Comparison of ENCODE assay signal across 20 cellular contexts in genomic region chr20:64149809-64150560, GRCh38. TPM values are rescaled to one million over a fixed set of nuclear protein-coding genes. Genes with fewer than 3 reads are reported as not detected.
A peak's percentile ranks its signal among the peaks of the same experiment; 100 is the strongest.
DNase-seq lines count a peak whose midpoint lies in the region; ATAC-seq, FAIRE-seq and TF ChIP-seq lines count a peak whose summit lies in the region.
"Had no signal": no experiment of that assay in that cellular context is flagged by ENCODE, and none has a peak within 500 bp of the region (broad histone marks: within the 10 kb centered on the region; RNA-seq: fewer than 3 reads in every experiment).

No MANE protein-coding gene starts in this region.

- TF ChIP-seq POLR2A in right lobe of liver (IDR thresholded peaks at IDR 0.05) = no peak
- TF ChIP-seq POLR2A in vagina (IDR thresholded peaks at IDR 0.05) = no peak
- no peak for TF ChIP-seq POLR2A in uterus (IDR thresholded peaks at IDR 0.05)

- peak overlapping the region; percentile 76 for H3K27ac Mint-ChIP-seq in astrocyte (ENCODE audit: unreplicated experiment)
- peak overlapping the region; percentile 12 for H3K27ac Mint-ChIP-seq in type B pancreatic cell

- H3K4me3 ChIP-seq in left ventricle myocardium inferior (no peak overlapping the region), astrocyte (ENCODE audit: insufficient read depth, low read depth, low read length) (no peak overlapping the region), right lobe of liver (no peak overlapping the region), vagina (no peak overlapping the region), uterus (no peak overlapping the region)
- H3K4me3 ChIP-seq: BLaER1 treated with 17β-estradiol and CSF1 and Interleukin-3, amounts not matched to agents 10 nM and 100 nM; GM23248; PC-9 had no signal

- intact Hi-C loops in cardiac septum (cut with DNase I) = no loop called here
- intact Hi-C loops in left ventricle myocardium inferior (cut with micrococcal nuclease) = no loop called here
- intact Hi-C loops in right lobe of liver (cut with DNase I) = no loop called here
- intact Hi-C loops in vagina (cut with DNase I) = no loop called here
- intact Hi-C loops in uterus (cut with DNase I; ENCODE audit: low total_unique reads) = no loop called here

- peaks cover 8% of the 10 kb centered on the region for H3K9me3 ChIP-seq in left ventricle myocardium inferior (replicated peaks)
- peaks cover 6% of the 10 kb centered on the region for H3K9me3 ChIP-seq in astrocyte (ENCODE audit: insufficient read depth, low read depth, low read length)
- no peaks in the 10 kb centered on the region for H3K9me3 ChIP-seq in right lobe of liver
- peaks cover 3% of the 10 kb centered on the region for H3K9me3 ChIP-seq in vagina
- no peaks in the 10 kb centered on the region for H3K9me3 ChIP-seq in uterus

- H3K9me3 Mint-ChIP-seq in astrocyte (ENCODE audit: unreplicated experiment) = peaks cover 13% of the 10 kb centered on the region
- H3K9me3 Mint-ChIP-seq in type B pancreatic cell = peaks cover 3% of the 10 kb centered on the region

- H3K27me3 ChIP-seq in left ventricle myocardium inferior (ENCODE audit: low read depth) (peaks cover 60% of the 10 kb centered on the region), astrocyte (ENCODE audit: insufficient read depth, low read length) (no peaks in the 10 kb centered on the region), right lobe of liver (no peaks in the 10 kb centered on the region), vagina (no peaks in the 10 kb centered on the region), uterus (no peaks in the 10 kb centered on the region)
- H3K27me3 ChIP-seq: BLaER1 treated with 17β-estradiol and CSF1 and Interleukin-3, amounts not matched to agents 10 nM and 100 nM had no signal

- peaks cover 19% of the 10 kb centered on the region for H3K27me3 Mint-ChIP-seq in astrocyte (ENCODE audit: low read depth, unreplicated experiment)
- peaks cover 7% of the 10 kb centered on the region for H3K27me3 Mint-ChIP-seq in type B pancreatic cell

- H3K9ac ChIP-seq in astrocyte (ENCODE audit: low read length) = no peak overlapping the region
- H3K9ac ChIP-seq: BLaER1 treated with 17β-estradiol and CSF1 and Interleukin-3, amounts not matched to agents 10 nM and 100 nM; GM23248 had no signal

- H3K4me3 Mint-ChIP-seq in astrocyte (ENCODE audit: unreplicated experiment) (no peak overlapping the region), type B pancreatic cell (no peak overlapping the region)

- no peak overlapping the region for H2AFZ ChIP-seq in astrocyte (ENCODE audit: low read depth, low read length)
- H2AFZ ChIP-seq: GM23248, PC-9 had no signal

- no peak overlapping the region for H3K27ac ChIP-seq in left ventricle myocardium inferior (replicated peaks)
- no peak overlapping the region for H3K27ac ChIP-seq in astrocyte (ENCODE audit: low read depth, low read length)
- H3K27ac ChIP-seq in right lobe of liver = no peak overlapping the region
- H3K27ac ChIP-seq in vagina = no peak overlapping the region
- no peak overlapping the region for H3K27ac ChIP-seq in uterus
- H3K27ac ChIP-seq: BLaER1 treated with 17β-estradiol and CSF1 and Interleukin-3, amounts not matched to agents 10 nM and 100 nM; GM23248; PC-9 had no signal

- TF ChIP-seq CTCF in left ventricle myocardium inferior (IDR thresholded peaks at IDR 0.05; ENCODE audit: borderline replicate concordance) (no peak), astrocyte (IDR thresholded peaks at IDR 0.05; ENCODE audit: insufficient read depth, low read depth, low read length) (no peak), right lobe of liver (IDR thresholded peaks at IDR 0.05) (no peak), type B pancreatic cell (conservative IDR thresholded peaks at IDR 0.05) (no peak), vagina (IDR thresholded peaks at IDR 0.05) (no peak), uterus (IDR thresholded peaks at IDR 0.05) (no peak)

- ATAC-seq in right lobe of liver = no peak
- ATAC-seq: HCT116 had no signal

- H3K4me1 Mint-ChIP-seq in astrocyte (ENCODE audit: low read depth, unreplicated experiment) = peaks cover 5% of the 10 kb centered on the region
- peaks cover 9% of the 10 kb centered on the region for H3K4me1 Mint-ChIP-seq in type B pancreatic cell (ENCODE audit: unreplicated experiment)

- H3K79me2 ChIP-seq in astrocyte (ENCODE audit: insufficient read depth, low read length) = no peaks in the 10 kb centered on the region

- H3K4me1 ChIP-seq in left ventricle myocardium inferior (no peaks in the 10 kb centered on the region), astrocyte (ENCODE audit: insufficient read depth, low read length) (peaks cover 4% of the 10 kb centered on the region), right lobe of liver (no peaks in the 10 kb centered on the region), vagina (no peaks in the 10 kb centered on the region), uterus (no peaks in the 10 kb centered on the region)

- no peak for FAIRE-seq in astrocyte (lab: Jason Lieb, UNC)
- FAIRE-seq: A204.1 had no signal

- H3K4me2 ChIP-seq in astrocyte (ENCODE audit: low read length) = no peak overlapping the region
- H3K4me2 ChIP-seq: BLaER1 treated with 17β-estradiol and CSF1 and Interleukin-3, amounts not matched to agents 10 nM and 100 nM; PC-9 had no signal

- 82% methylated on average over 13 of the region's 26 CpGs for WGBS in right lobe of liver (ENCODE audit: insufficient coverage, low coverage, low lambda C conversion rate, missing lambda C conversion rate)

- H4K20me1 ChIP-seq in astrocyte (ENCODE audit: insufficient read depth, low read length) = no peaks in the 10 kb centered on the region

- DNase-seq in cardiac septum (ENCODE audit: low spot score) = peak; percentile 54
- DNase-seq in left ventricle myocardium inferior = no peak
- no peak for DNase-seq in astrocyte (ENCODE audit: low read depth)
- DNase-seq in right lobe of liver = peak in 2 of 3 donors; percentile 20 to 35
- no peak for DNase-seq in type B pancreatic cell (ENCODE audit: extremely low spot score, unreplicated experiment)
- DNase-seq in activated T-cell treated with anti-CD3 and anti-CD28 coated beads, Interleukin-2, amount 50 U/mL, for 1 hour = no peak
- no peak for DNase-seq in vagina (ENCODE audit: extremely low spot score in 2 of 2)
- no peak for DNase-seq in uterus
- DNase-seq: DMS79 treated with DMSO at 0.1 percent for 48 hours, GM23248, KG1, NCI-H1048, NCI-H146, NCI-H2081, NCI-H510A, PC-9 had no signal

- H3K36me3 ChIP-seq in left ventricle myocardium inferior (no peaks in the 10 kb centered on the region), astrocyte (ENCODE audit: insufficient read depth, low read length) (no peaks in the 10 kb centered on the region), right lobe of liver (no peaks in the 10 kb centered on the region), vagina (no peaks in the 10 kb centered on the region), uterus (no peaks in the 10 kb centered on the region)
- H3K36me3 ChIP-seq: BLaER1 treated with 17β-estradiol and CSF1 and Interleukin-3, amounts not matched to agents 10 nM and 100 nM had no signal

- H3K36me3 Mint-ChIP-seq in astrocyte (ENCODE audit: low read depth, unreplicated experiment) (no peaks in the 10 kb centered on the region), type B pancreatic cell (no peaks in the 10 kb centered on the region)

RNA-seq across cellular contexts. Expression of gene MYT1, which starts 14.3 kb away (rescaled TPM):
- total RNA-seq in cardiac septum (not detected), left ventricle myocardium inferior (0.11 TPM), astrocyte (0.17 TPM in 1 of 2 replicates, not detected in the other), right lobe of liver (under 1 TPM in 2 of 6 experiments, not detected in 4; 0.06 to 0.09 TPM), type B pancreatic cell (ENCODE audit: low replicate concordance) (2.9 and 4.9 TPM in 2 replicates), vagina (not detected), uterus (under 1 TPM in 1 of 4 donors, not detected in 3; 0.21 TPM)
- total RNA-seq: GM23248, PC-9 had no signal

RNA-seq across cellular contexts. Expression of gene NPBWR2, which starts 42.6 kb away (rescaled TPM):
- total RNA-seq in cardiac septum (not detected), left ventricle myocardium inferior (not detected), astrocyte (not detected in 2 replicates), right lobe of liver (not detected), type B pancreatic cell (ENCODE audit: low replicate concordance) (not detected in 2 replicates), vagina (not detected), uterus (not detected)
- total RNA-seq: G401, GM23248, PC-9 had no signal

Comparison
In these comparisons a context has a peak if more than half of its experiments do, and no peak if none do; other contexts are left out.
1. DNase-seq: peak in cardiac septum (single experiment) and right lobe of liver (2 of 3); none in left ventricle myocardium inferior (single experiment), astrocyte (single experiment), type B pancreatic cell (single experiment), activated T-cell treated with anti-CD3 and anti-CD28 coated beads, Interleukin-2, amount 50 U/mL, for 1 hour (single experiment), vagina (0 of 2) and uterus (0 of 2).